ENCODE assay signal across 17 cellular contexts in genomic region chr10:37478381-37478780, GRCh38.
DNase-seq lines count a peak whose midpoint lies in the region; ATAC-seq and TF ChIP-seq lines count a peak whose summit lies in the region.
"Had no signal": no experiment of that assay in that cellular context is flagged by ENCODE, and none has a peak within 500 bp of the region (broad histone marks: within the 10 kb centered on the region; RNA-seq: fewer than 3 reads in every experiment).

No MANE protein-coding gene starts in this region.

- no peak overlapping the region for H3K4me3 ChIP-seq in right atrium auricular region
- H3K4me3 ChIP-seq: BLaER1, GM23338 had no signal

- no peaks in the 10 kb centered on the region for H3K4me1 ChIP-seq in right atrium auricular region
- H3K4me1 ChIP-seq: BLaER1 had no signal

- intact Hi-C loops in Right ventricle myocardium superior (cut with DNase I): no loop called here

- H3K27ac ChIP-seq in right atrium auricular region: no peak overlapping the region
- H3K27ac ChIP-seq in RWPE1: peak overlapping the region; percentile 40
- H3K27ac ChIP-seq: BLaER1 had no signal

- TF ChIP-seq CTCF in right atrium auricular region (IDR thresholded peaks at IDR 0.05) (no peak), RWPE1 (conservative IDR thresholded peaks at IDR 0.05; ENCODE audit: low read depth) (no peak), GM10248 (IDR thresholded peaks at IDR 0.05; ENCODE audit: control extremely low read depth, extremely low read depth, low read depth, missing control alignments) (no peak)

- DNase-seq in right atrium auricular region (ENCODE audit: low spot score) (peak; percentile 30), Right ventricle myocardium superior (no peak), RWPE1 (ENCODE audit: low spot score) (no peak), myocyte (ENCODE audit: low read depth) (peak; percentile 86), GM10248 (ENCODE audit: extremely low spot score) (no peak), ecto neural progenitor cell (ENCODE audit: low spot score) (no peak)
- DNase-seq: 8988T; CD4-positive, alpha-beta memory T cell; DMS153; DMS79; GDM1; H7; HFFc6 had no signal

- H3K27me3 ChIP-seq in right atrium auricular region: no peaks in the 10 kb centered on the region
- H3K27me3 ChIP-seq: BLaER1 had no signal

- CTCF ChIA-PET in RWPE1 (lab: Yijun Ruan, JAX) (no interaction called here), GM10248 (lab: Yijun Ruan, JAX) (no interaction called here)

- H3K36me3 ChIP-seq in right atrium auricular region: no peaks in the 10 kb centered on the region
- H3K36me3 ChIP-seq: BLaER1 had no signal

- ATAC-seq in Right ventricle myocardium superior (ENCODE audit: poor library complexity) (no peak), HG03095 (IDR thresholded peaks at IDR 0.05; ENCODE audit: unreplicated experiment) (no peak)
- ATAC-seq: GM23338, HCT116 had no signal

- POLR2A ChIA-PET in RWPE1 (lab: Yijun Ruan, JAX; ENCODE audit: low non-redundant PET): no interaction called here
- POLR2A ChIA-PET in GM10248 (lab: Yijun Ruan, JAX): no interaction called here

- no peaks in the 10 kb centered on the region for H3K9me3 ChIP-seq in right atrium auricular region
- H3K9me3 ChIP-seq: BLaER1 had no signal

Comparison
In these comparisons a context has a peak if more than half of its experiments do, and no peak if none do; other contexts are left out.
1. DNase-seq: peak in right atrium auricular region (single experiment) and myocyte (single experiment); none in Right ventricle myocardium superior (single experiment), RWPE1 (single experiment), GM10248 (single experiment) and ecto neural progenitor cell (single experiment).